ENCODE assay signal across 23 cellular contexts in the genomic region with DNA sequence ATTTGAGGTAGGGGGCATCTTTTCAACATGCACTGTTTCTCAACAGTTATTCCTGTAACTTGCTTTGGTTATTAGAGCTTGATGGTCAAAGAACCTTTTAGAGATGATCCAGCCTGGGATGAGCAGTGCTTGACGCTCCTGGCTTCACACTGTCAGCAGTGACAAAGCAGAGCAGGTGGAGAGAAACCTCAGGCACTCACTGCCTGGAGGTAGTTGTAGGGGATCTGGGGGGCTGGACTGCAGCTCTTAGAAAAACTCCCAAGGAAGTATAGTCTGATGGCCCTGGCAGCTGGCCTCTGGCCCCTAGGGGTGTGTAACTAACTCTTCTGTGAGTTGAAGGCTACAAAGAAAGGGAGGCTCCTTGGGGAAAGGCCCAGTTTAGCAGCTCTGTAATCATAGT. TPM values are rescaled to one million over a fixed set of nuclear protein-coding genes. Genes with fewer than 3 reads are reported as not detected.
DNase-seq lines count a peak whose midpoint lies in the region; ATAC-seq and TF ChIP-seq lines count a peak whose summit lies in the region.
"Had no signal": no experiment of that assay in that cellular context is flagged by ENCODE, and none has a peak within 500 bp of the region (broad histone marks: within the 10 kb centered on the region; RNA-seq: fewer than 3 reads in every experiment).

No MANE protein-coding gene starts in this region.

- H3K9me3 ChIP-seq in SJCRH30 (replicated peaks) (no peaks in the 10 kb centered on the region), gastrocnemius medialis (no peaks in the 10 kb centered on the region), aorta (ENCODE audit: control insufficient read depth, low read length) (no peaks in the 10 kb centered on the region), colonic mucosa (no peaks in the 10 kb centered on the region)
- H3K9me3 ChIP-seq: A549; BE2C; BLaER1 treated with 17β-estradiol and CSF1 and Interleukin-3, amounts not matched to agents 10 nM and 100 nM; HAP-1 had no signal

- TF ChIP-seq CTCF in gastrocnemius medialis (IDR thresholded peaks at IDR 0.05 in 4 of 5, conservative IDR thresholded peaks at IDR 0.05 in 1 of 5) (no peak), colonic mucosa (IDR thresholded peaks at IDR 0.05) (no peak)

- H3K4me1 ChIP-seq in SJCRH30 (peaks cover 12% of the 10 kb centered on the region), gastrocnemius medialis (peaks cover 30 to 33% of the 10 kb centered on the region in 2 donors), aorta (ENCODE audit: control insufficient read depth in 1 of 2, insufficient read depth in 2 of 2, low read length in 2 of 2) (no peaks in the 10 kb centered on the region), colonic mucosa (no peaks in the 10 kb centered on the region)
- H3K4me1 ChIP-seq: A549, BE2C, HAP-1 had no signal

- in situ Hi-C loops in gastrocnemius medialis (cut with MboI; ENCODE audit: low sequenced_read_pairs in 4 of 4) (loop anchor here in 2 of 4 donors (25.0 kb wide), 2 partner anchors 908 to 1458 kb away; partner anchors contain the start of gene TBC1D5 (in 1 of the 2)), KBM-7 (cut with MboI; ENCODE audit: low pct_unique_long_range_greater_than_20kb, low sequenced_read_pairs) (loop anchor here (25.0 kb wide), 1 partner anchor 258 kb away; no protein-coding TSS in a partner anchor)

- H3K27ac ChIP-seq in SJCRH30, result no peak overlapping the region; the same call in 1 of the 2 replicates
- peak overlapping the region; percentile 49 to 77 (median 67) for H3K27ac ChIP-seq in gastrocnemius medialis
- no peak overlapping the region for H3K27ac ChIP-seq in aorta (ENCODE audit: low read depth in 1 of 2, low read length in 2 of 2)
- no peak overlapping the region for H3K27ac ChIP-seq in colonic mucosa
- H3K27ac ChIP-seq: A549; BLaER1 treated with 17β-estradiol and CSF1 and Interleukin-3, amounts not matched to agents 10 nM and 100 nM had no signal

- TF ChIP-seq POLR2A in gastrocnemius medialis (IDR thresholded peaks at IDR 0.05), result no peak

- peaks cover 4% of the 10 kb centered on the region; the same call in 1 of the 2 replicates for H3K36me3 ChIP-seq in SJCRH30
- H3K36me3 ChIP-seq in gastrocnemius medialis, result no peaks in the 10 kb centered on the region
- H3K36me3 ChIP-seq in aorta (ENCODE audit: control insufficient read depth in 1 of 2, insufficient read depth in 2 of 2, low read length in 1 of 2), result peaks cover 0 to 2% of the 10 kb centered on the region in 2 donors
- no peaks in the 10 kb centered on the region for H3K36me3 ChIP-seq in colonic mucosa
- H3K36me3 ChIP-seq: BE2C had no signal

- H3K27me3 ChIP-seq in SJCRH30, result no peaks in the 10 kb centered on the region
- H3K27me3 ChIP-seq in gastrocnemius medialis, result no peaks in the 10 kb centered on the region
- no peaks in the 10 kb centered on the region for H3K27me3 ChIP-seq in aorta (ENCODE audit: control insufficient read depth in 1 of 2, insufficient read depth in 2 of 2, low read length in 1 of 2)
- no peaks in the 10 kb centered on the region for H3K27me3 ChIP-seq in colonic mucosa
- H3K27me3 ChIP-seq: BE2C; BLaER1 treated with 17β-estradiol and CSF1 and Interleukin-3, amounts not matched to agents 10 nM and 100 nM had no signal

- DNase-seq in SJCRH30 (peak; percentile 69 to 83), myocyte (ENCODE audit: low read depth) (peak; percentile 53), gastrocnemius medialis (peak in 1 of 2 donors; percentile 24), aorta (no peak), NCI-H2081 (lab: John Stamatoyannopoulos, UW) (no peak), colonic mucosa (no peak), KBM-7 (no peak)
- DNase-seq: 8988T; ACHN; AML-193; BE2C; CD4-positive, alpha-beta T cell; CD8-positive, alpha-beta memory T cell; DMS 273 treated with DMSO at 0.1 percent for 48 hours; DMS79; EL; GDM1; GOT3; HFFc6 had no signal

- no peak overlapping the region for H3K9ac ChIP-seq in colonic mucosa (ENCODE audit: low read depth in 2 of 2, low read length in 2 of 2)
- H3K9ac ChIP-seq: BLaER1 treated with 17β-estradiol and CSF1 and Interleukin-3, amounts not matched to agents 10 nM and 100 nM had no signal

- intact Hi-C loops in gastrocnemius medialis (cut with DNase I; ENCODE audit: low total_unique reads), result no loop called here
- intact Hi-C loops in aorta (cut with DNase I), result no loop called here
- intact Hi-C loops in colonic mucosa (cut with DNase I), result no loop called here

- ATAC-seq in gastrocnemius medialis (peak; percentile 34 to 67), aorta (ENCODE audit: low FRiP score) (peak; percentile 26)
- ATAC-seq: A549, GM12878 had no signal

- H3K4me3 ChIP-seq in SJCRH30, result no peak overlapping the region
- no peak overlapping the region for H3K4me3 ChIP-seq in gastrocnemius medialis
- no peak overlapping the region for H3K4me3 ChIP-seq in aorta (ENCODE audit: low read length in 2 of 2)
- H3K4me3 ChIP-seq in colonic mucosa, result no peak overlapping the region
- H3K4me3 ChIP-seq: A549; BLaER1 treated with 17β-estradiol and CSF1 and Interleukin-3, amounts not matched to agents 10 nM and 100 nM; GM12878; HAP-1 had no signal

- 95 to 97% methylated on average over 1 of the region's 1 CpG for WGBS in aorta, 2 donors

RNA-seq across cellular contexts. Expression of gene OXNAD1, which starts 14.0 kb away (rescaled TPM):
- total RNA-seq in SJCRH30 (2014; rRNA removed; shearing (Covaris generic)), result 14.7 and 18.1 TPM in 2 replicates
- total RNA-seq in myocyte (9.3 and 12.9 TPM in 2 replicates), gastrocnemius medialis (10 to 100 TPM; 12.3 to 28.6 (median 17.1) TPM), aorta (10 to 100 TPM in 1 of 2 donors, 1 to 10 TPM in 1; 7.4 to 10.3 TPM), colonic mucosa (10 to 100 TPM; 23.4 to 26.2 TPM)
- polyA plus RNA-seq in myocyte (2012), result 4.3 TPM
- polyA plus RNA-seq in aorta, result 1 to 10 TPM; 2.4 to 3.8 TPM

RNA-seq across cellular contexts. Expression of gene DPH3, which starts 14.3 kb away (rescaled TPM):
- total RNA-seq in SJCRH30 (2014; rRNA removed; shearing (Covaris generic)), result 22.4 and 24.1 TPM in 2 replicates
- total RNA-seq in myocyte, result 27.3 and 29.9 TPM in 2 replicates
- polyA plus RNA-seq in myocyte (2012), result 13.6 TPM
- total RNA-seq in gastrocnemius medialis, result 10 to 100 TPM; 40.3 to 66.6 (median 44.2) TPM
- total RNA-seq in aorta, result 10 to 100 TPM; 19.7 to 31.0 TPM
- 10 to 100 TPM; 14.0 to 49.6 TPM for polyA plus RNA-seq in aorta
- 10 to 100 TPM; 15.4 to 23.4 TPM for total RNA-seq in colonic mucosa

Comparison
In these comparisons a context has a peak if more than half of its experiments do, and no peak if none do; other contexts are left out.
1. DNase-seq: peak in SJCRH30 (2 of 2) and myocyte (single experiment); none in aorta (0 of 2), NCI-H2081 (0 of 2), colonic mucosa (single experiment) and KBM-7 (single experiment).
2. H3K27ac ChIP-seq: peak in gastrocnemius medialis (4 of 4); none in SJCRH30 (single experiment), aorta (0 of 2) and colonic mucosa (single experiment).